17 cellular contexts compared by ENCODE assay signal in genomic region chr12:77924703-77925102, GRCh38.
A peak's percentile ranks its signal among the peaks of the same experiment; 100 is the strongest.
DNase-seq lines count a peak whose midpoint lies in the region; TF ChIP-seq lines count a peak whose summit lies in the region.
"Had no signal": no experiment of that assay in that cellular context is flagged by ENCODE, and none has a peak within 500 bp of the region (broad histone marks: within the 10 kb centered on the region; RNA-seq: fewer than 3 reads in every experiment).

No MANE protein-coding gene starts in this region.

- peak; percentile 57 for DNase-seq in AG10803 (ENCODE audit: low read depth)
- DNase-seq in HT-29 (ENCODE audit: low spot score) = peak; percentile 45
- DNase-seq in astrocyte of the hippocampus (ENCODE audit: low read depth, low spot score) = peak; percentile 69
- peak; percentile 92 for DNase-seq in iris pigment epithelial cell (ENCODE audit: low read depth)
- DNase-seq in activated T-helper 2 cell treated with anti-CD3 and anti-CD28 coated beads, Interferon-gamma antibody, Interleukin-2, Interleukin-4, amounts not matched to agents 10 μg/mL and 5 μg/mL and 100 μg/mL, durations not matched to agents 14 hours and 24 hours and 36 hours (ENCODE audit: low spot score) = no peak
- no peak for DNase-seq in kidney glomerular epithelial cell (lab: John Stamatoyannopoulos, UW)
- no peak for DNase-seq in activated CD4-positive, alpha-beta T cell treated with anti-CD3 and anti-CD28 coated beads, Interleukin-2, amount 50 U/mL, for 4 hours
- DNase-seq in stimulated activated naive CD4-positive, alpha-beta T cell (lab: John Stamatoyannopoulos, UW) = no peak
- DNase-seq: activated CD4-positive, alpha-beta T cell treated with anti-CD3 and anti-CD28 coated beads for 36 hours; activated CD8-positive, alpha-beta memory T cell treated with anti-CD3 and anti-CD28 coated beads, Interleukin-2, amount 50 U/mL, for 48 hours; activated naive CD4-positive, alpha-beta T cell treated with anti-CD3 and anti-CD28 coated beads, Interleukin-2, amount 50 U/mL, for 16 hours; effector CD8-positive, alpha-beta T cell; mammary epithelial cell; stimulated activated CD4-positive, alpha-beta T cell treated with anti-CD3 and anti-CD28 coated beads, Interleukin-1b, Interleukin-23, amount 100 ng/mL, for 48 hours; T-helper 9 cell had no signal

- intact Hi-C loops in activated T-helper 2 cell treated with anti-CD3 and anti-CD28 coated beads, Interferon-gamma antibody, Interleukin-2, Interleukin-4, amounts not matched to agents 10 μg/mL and 5 μg/mL and 100 μg/mL, durations not matched to agents 14 hours and 24 hours and 36 hours (cut with micrococcal nuclease) = no loop called here

- no peak overlapping the region for H3K4me3 Mint-ChIP-seq in activated T-helper 2 cell treated with anti-CD3 and anti-CD28 coated beads, Interferon-gamma antibody, Interleukin-2, Interleukin-4, amounts not matched to agents 10 μg/mL and 5 μg/mL and 100 μg/mL, durations not matched to agents 14 hours and 24 hours and 36 hours (ENCODE audit: low read depth)
- H3K4me3 Mint-ChIP-seq: activated CD4-positive, alpha-beta T cell treated with anti-CD3 and anti-CD28 coated beads for 36 hours; GM23338 had no signal

- no peak overlapping the region for H3K27ac Mint-ChIP-seq in activated T-helper 2 cell treated with anti-CD3 and anti-CD28 coated beads, Interferon-gamma antibody, Interleukin-2, Interleukin-4, amounts not matched to agents 10 μg/mL and 5 μg/mL and 100 μg/mL, durations not matched to agents 14 hours and 24 hours and 36 hours
- H3K27ac Mint-ChIP-seq: activated CD4-positive, alpha-beta T cell treated with anti-CD3 and anti-CD28 coated beads for 36 hours had no signal

- no peaks in the 10 kb centered on the region for H3K4me1 Mint-ChIP-seq in activated T-helper 2 cell treated with anti-CD3 and anti-CD28 coated beads, Interferon-gamma antibody, Interleukin-2, Interleukin-4, amounts not matched to agents 10 μg/mL and 5 μg/mL and 100 μg/mL, durations not matched to agents 14 hours and 24 hours and 36 hours (ENCODE audit: low read depth)
- H3K4me1 Mint-ChIP-seq: activated CD4-positive, alpha-beta T cell treated with anti-CD3 and anti-CD28 coated beads for 36 hours had no signal

- no peaks in the 10 kb centered on the region for H3K36me3 Mint-ChIP-seq in activated T-helper 2 cell treated with anti-CD3 and anti-CD28 coated beads, Interferon-gamma antibody, Interleukin-2, Interleukin-4, amounts not matched to agents 10 μg/mL and 5 μg/mL and 100 μg/mL, durations not matched to agents 14 hours and 24 hours and 36 hours (ENCODE audit: low read depth)

- H3K27me3 Mint-ChIP-seq in activated T-helper 2 cell treated with anti-CD3 and anti-CD28 coated beads, Interferon-gamma antibody, Interleukin-2, Interleukin-4, amounts not matched to agents 10 μg/mL and 5 μg/mL and 100 μg/mL, durations not matched to agents 14 hours and 24 hours and 36 hours (ENCODE audit: low read depth) = no peaks in the 10 kb centered on the region
- H3K27me3 Mint-ChIP-seq: activated CD4-positive, alpha-beta T cell treated with anti-CD3 and anti-CD28 coated beads for 36 hours had no signal

- no peak for TF ChIP-seq CTCF in AG10803 (conservative IDR thresholded peaks at IDR 0.05; ENCODE audit: low read length)

- H3K9me3 Mint-ChIP-seq in activated T-helper 2 cell treated with anti-CD3 and anti-CD28 coated beads, Interferon-gamma antibody, Interleukin-2, Interleukin-4, amounts not matched to agents 10 μg/mL and 5 μg/mL and 100 μg/mL, durations not matched to agents 14 hours and 24 hours and 36 hours = no peaks in the 10 kb centered on the region
- H3K9me3 Mint-ChIP-seq: GM23338 had no signal

- H3K4me3 ChIP-seq in AG10803 (ENCODE audit: low read length) = no peak overlapping the region
- H3K4me3 ChIP-seq: GM23338, right atrium auricular region had no signal

Comparison
In these comparisons a context has a peak if more than half of its experiments do, and no peak if none do; other contexts are left out.
1. DNase-seq: peak in AG10803 (single experiment), HT-29 (single experiment), astrocyte of the hippocampus (single experiment) and iris pigment epithelial cell (single experiment); none in activated T-helper 2 cell treated with anti-CD3 and anti-CD28 coated beads, Interferon-gamma antibody, Interleukin-2, Interleukin-4, amounts not matched to agents 10 μg/mL and 5 μg/mL and 100 μg/mL, durations not matched to agents 14 hours and 24 hours and 36 hours (single experiment), kidney glomerular epithelial cell (single experiment), activated CD4-positive, alpha-beta T cell treated with anti-CD3 and anti-CD28 coated beads, Interleukin-2, amount 50 U/mL, for 4 hours (0 of 2) and stimulated activated naive CD4-positive, alpha-beta T cell (0 of 6).